ENCODE assay signal across 11 cellular contexts in the genomic region with DNA sequence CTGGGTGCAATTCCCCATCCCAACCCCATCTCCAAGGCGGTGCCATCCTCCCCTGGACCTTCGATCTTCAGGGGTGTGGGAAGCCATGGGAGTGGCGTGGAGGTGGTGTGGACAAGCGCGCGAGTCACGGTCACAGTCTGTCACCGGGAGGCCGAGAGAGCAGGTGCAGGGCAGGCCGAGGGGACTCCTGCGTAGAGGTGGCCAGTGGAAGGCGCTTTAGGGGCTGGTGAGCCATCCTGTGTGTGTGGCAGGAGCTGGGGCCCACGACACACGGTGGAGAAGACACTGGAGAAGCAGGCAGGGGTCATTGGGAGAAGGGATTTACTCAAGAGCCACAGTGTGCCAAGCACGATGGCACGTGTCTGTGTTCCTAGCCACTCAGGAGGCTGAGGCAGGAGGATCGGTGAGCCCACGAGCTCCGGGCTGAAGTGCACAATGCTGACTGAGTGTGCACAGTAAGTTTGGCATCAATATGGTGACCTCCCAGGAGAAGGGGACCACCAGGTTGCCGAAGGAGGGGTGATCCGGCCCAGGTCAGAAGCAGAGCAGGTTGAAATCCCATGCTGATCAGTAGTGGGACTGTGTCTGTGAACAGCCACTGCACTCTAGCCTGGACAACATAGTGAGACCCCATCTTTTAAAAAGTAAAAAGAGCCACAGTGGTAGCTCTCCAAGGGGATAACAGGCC.
DNase-seq lines count a peak whose midpoint lies in the region; FAIRE-seq and TF ChIP-seq lines count a peak whose summit lies in the region.
"Had no signal": no experiment of that assay in that cellular context is flagged by ENCODE, and none has a peak within 500 bp of the region (broad histone marks: within the 10 kb centered on the region; RNA-seq: fewer than 3 reads in every experiment).

No MANE protein-coding gene starts in this region.

- H3K4ac ChIP-seq in H1 (replicated peaks; ENCODE audit: insufficient read length, low read depth, low read length) = no peak overlapping the region
- H3K4ac ChIP-seq in neuronal stem cell (ENCODE audit: low read length) = no peak overlapping the region

- no peak overlapping the region for H3K14ac ChIP-seq in H1 (ENCODE audit: insufficient read length)
- H3K14ac ChIP-seq in neuronal stem cell (ENCODE audit: low read length) = peak overlapping the region; percentile 39

- CTCF ChIA-PET in H1 (lab: Charles Lee; ENCODE audit: partially characterized antibody) = interaction anchor here (1.2 kb wide), 1 partner anchor 55 kb away, joined by 3 read pairs; no protein-coding TSS in a partner anchor

- DNase-seq in Daoy (ENCODE audit: low read depth) (peak; percentile 3), H1 (ENCODE audit: low read depth in 1 of 2, low spot score in 2 of 2) (no peak), neuronal stem cell (ENCODE audit: low spot score) (no peak), hepatic stellate cell (ENCODE audit: low spot score) (no peak), ACHN (no peak), dermis blood vessel endothelial cell (no peak), Kasumi-1 (lab: John Stamatoyannopoulos, UW) (no peak)
- DNase-seq: CD4-positive, CD25-positive, alpha-beta regulatory T cell; DMS53 had no signal

- no peaks in the 10 kb centered on the region for H3K79me2 ChIP-seq in H1 (ENCODE audit: control insufficient read depth in 1 of 2, insufficient read depth in 2 of 2, low read length in 2 of 2)

- no peak overlapping the region for H4K5ac ChIP-seq in H1 (ENCODE audit: insufficient read length, low read depth, low read length)

- no peak overlapping the region for H2BK15ac ChIP-seq in H1 (ENCODE audit: low read length)
- no peak overlapping the region for H2BK15ac ChIP-seq in neuronal stem cell (ENCODE audit: low read length)

- no peak for TF ChIP-seq CTCF in H1 (IDR thresholded peaks at IDR 0.05; ENCODE audit: control extremely low read depth in 1 of 3, insufficient read depth in 1 of 3, low read depth in 1 of 3, low read length in 3 of 3)

- H3K9me3 ChIP-seq in BLaER1 (no peaks in the 10 kb centered on the region), H1 (ENCODE audit: insufficient read depth in 2 of 2, low read depth in 1 of 2, low read length in 1 of 2) (no peaks in the 10 kb centered on the region), neuronal stem cell (replicated peaks in 1 of 2; ENCODE audit: control insufficient read depth in 2 of 2, insufficient read depth in 1 of 2, low read depth in 1 of 2, low read length in 2 of 2) (peaks cover 0 to 4% of the 10 kb centered on the region in 2 donors)

- H3K36me3 ChIP-seq in BLaER1 (no peaks in the 10 kb centered on the region), H1 (ENCODE audit: control insufficient read depth in 2 of 4, insufficient read depth in 4 of 4, low read length in 3 of 4) (no peaks in the 10 kb centered on the region), neuronal stem cell (replicated peaks in 1 of 2; ENCODE audit: control insufficient read depth in 2 of 2, insufficient read depth in 2 of 2, low read length in 2 of 2) (no peaks in the 10 kb centered on the region)

- H3K56ac ChIP-seq in H1 (replicated peaks; ENCODE audit: insufficient read length, low read depth, low read length) = no peak overlapping the region

- no peak overlapping the region for H2BK20ac ChIP-seq in H1 (ENCODE audit: low read length)

- 93% methylated on average over 21 of the region's 21 CpGs; no CpG with 5 or more reads in 1 of the 2 experiments for WGBS in H1 (ENCODE audit: extremely low coverage in 1 of 2, insufficient coverage in 1 of 2, insufficient read length in 1 of 2, insufficient replicate concordance in 2 of 2, low coverage in 1 of 2, low lambda C conversion rate in 2 of 2, missing lambda C conversion rate in 1 of 2), 2 experiments
- no CpG with 5 or more reads among the region's 21 CpGs for WGBS in neuronal stem cell (ENCODE audit: extremely low coverage in 2 of 2, insufficient read length in 2 of 2, insufficient replicate concordance in 1 of 2), 2 donors

- TF ChIP-seq EP300 in H1 (IDR thresholded peaks at IDR 0.05; ENCODE audit: borderline replicate concordance in 1 of 2, low read depth in 2 of 2, low read length in 2 of 2) = no peak

- POLR2A ChIA-PET in H1 (lab: Charles Lee; ENCODE audit: partially characterized antibody) = no interaction called here

- no peak for FAIRE-seq in H1 (lab: Jason Lieb, UNC)
- FAIRE-seq: A549 had no signal

- H3K18ac ChIP-seq in H1 (ENCODE audit: extremely low read depth, low read length) (no peak overlapping the region), neuronal stem cell (ENCODE audit: low read length) (peak overlapping the region; percentile 77)

- H3K4me2 ChIP-seq in BLaER1 = peak overlapping the region; percentile 42
- H3K4me2 ChIP-seq in H1 (ENCODE audit: insufficient read depth in 1 of 2, low read depth in 2 of 2, low read length in 2 of 2) = no peak overlapping the region
- H3K4me2 ChIP-seq in neuronal stem cell (ENCODE audit: insufficient read depth, low read length, poor library complexity, severe bottlenecking) = no peak overlapping the region
- H3K4me2 ChIP-seq: A549 had no signal

- H3K23ac ChIP-seq in H1 (ENCODE audit: insufficient read length) (no peak overlapping the region), neuronal stem cell (ENCODE audit: low read depth, low read length, poor library complexity) (peak overlapping the region; percentile 59)

- H3K27me3 ChIP-seq in BLaER1 (no peaks in the 10 kb centered on the region), H1 (replicated peaks in 1 of 4; ENCODE audit: control insufficient read depth in 3 of 4, extremely low read depth in 1 of 4, insufficient read depth in 3 of 4, low read length in 3 of 4) (no peaks in the 10 kb centered on the region), neuronal stem cell (ENCODE audit: control insufficient read depth in 3 of 3, insufficient read depth in 3 of 3, low read depth in 1 of 3, low read length in 3 of 3) (no peaks in the 10 kb centered on the region)

- H2BK5ac ChIP-seq in H1 (ENCODE audit: low read depth, low read length) (no peak overlapping the region), neuronal stem cell (ENCODE audit: low read length) (no peak overlapping the region)

- H3K4me3 ChIP-seq in BLaER1 (no peak overlapping the region), H1 (ENCODE audit: extremely low read depth in 1 of 4, insufficient read depth in 2 of 4, low read depth in 3 of 4, low read length in 4 of 4) (no peak overlapping the region), neuronal stem cell (ENCODE audit: low read length in 2 of 2) (peak overlapping the region in 1 of 2 donors; percentile 21)
- H3K4me3 ChIP-seq: A549 had no signal

- H3K23me2 ChIP-seq in H1 (ENCODE audit: low read depth, low read length) = no peaks in the 10 kb centered on the region

- H2AK5ac ChIP-seq in H1 (ENCODE audit: low read depth, low read length) = 0 out of 2 replicates have a peak overlapping the region, but pooled peaks have one; percentile 39
- H2AK5ac ChIP-seq in neuronal stem cell (ENCODE audit: low read depth, low read length) = peak overlapping the region; percentile 73

- H2BK12ac ChIP-seq in H1 (ENCODE audit: low read depth, low read length) = no peak overlapping the region
- no peak overlapping the region for H2BK12ac ChIP-seq in neuronal stem cell (ENCODE audit: low read length)

- H3K4me1 ChIP-seq in BLaER1 = peaks cover 53% of the 10 kb centered on the region
- H3K4me1 ChIP-seq in H1 (replicated peaks in 1 of 4; ENCODE audit: control insufficient read depth in 3 of 4, insufficient read depth in 4 of 4, low read length in 3 of 4) = peaks cover 0 to 4% (median 0%) of the 10 kb centered on the region in 4 experiments; a peak in 2 of 7 replicates
- peaks cover 0 to 3% of the 10 kb centered on the region in 2 donors for H3K4me1 ChIP-seq in neuronal stem cell (ENCODE audit: control insufficient read depth in 2 of 2, insufficient read depth in 1 of 2, low read depth in 1 of 2, low read length in 2 of 2)
- H3K4me1 ChIP-seq: A549 had no signal

- H4K91ac ChIP-seq in H1 (replicated peaks; ENCODE audit: insufficient read length, low read length) (no peak overlapping the region), neuronal stem cell (ENCODE audit: low read depth, low read length, poor library complexity) (peak overlapping the region; percentile 12)

- H4K8ac ChIP-seq in H1 (ENCODE audit: extremely low read depth, insufficient read depth, low read length) (no peak overlapping the region), neuronal stem cell (ENCODE audit: low read depth, low read length) (no peak overlapping the region)

- H4K20me1 ChIP-seq in BLaER1 (peaks cover 17% of the 10 kb centered on the region; the same call in 1 of the 2 replicates), H1 (replicated peaks in 1 of 2; ENCODE audit: control insufficient read depth in 1 of 2, insufficient read depth in 2 of 2, low read length in 2 of 2) (peaks cover 0 to 2% of the 10 kb centered on the region in 2 experiments)

- no peak for TF ChIP-seq POLR2A in H1 (IDR thresholded peaks at IDR 0.05; ENCODE audit: control extremely low read depth in 1 of 2, low read depth in 2 of 2, low read length in 2 of 2)

- no peak overlapping the region for H3K27ac ChIP-seq in BLaER1
- no peak overlapping the region for H3K27ac ChIP-seq in H1 (ENCODE audit: low read depth, low read length)
- H3K27ac ChIP-seq in neuronal stem cell (replicated peaks; ENCODE audit: low read length) = no peak overlapping the region
- H3K27ac ChIP-seq: A549 had no signal

- TF ChIP-seq RAD21 in H1 (IDR thresholded peaks at IDR 0.05 in 1 of 2, conservative IDR thresholded peaks at IDR 0.05 in 1 of 2; ENCODE audit: low read depth in 2 of 2, low read length in 2 of 2) = no peak

- H2BK120ac ChIP-seq in H1 (replicated peaks; ENCODE audit: low read depth, low read length) (no peak overlapping the region), neuronal stem cell (ENCODE audit: low read depth, low read length) (no peak overlapping the region)

- H3K9ac ChIP-seq in BLaER1 (no peak overlapping the region), H1 (replicated peaks in 1 of 4; ENCODE audit: extremely low read depth in 1 of 4, low read depth in 3 of 4, low read length in 3 of 4) (no peak overlapping the region), neuronal stem cell (ENCODE audit: low read depth, low read length, poor library complexity) (peak overlapping the region; percentile 45)

- H2AFZ ChIP-seq in H1 (ENCODE audit: low read length) (no peak overlapping the region), neuronal stem cell (ENCODE audit: low read length) (no peak overlapping the region)

- no peaks in the 10 kb centered on the region for H3K79me1 ChIP-seq in H1 (ENCODE audit: low read depth, low read length)
- H3K79me1 ChIP-seq in neuronal stem cell (ENCODE audit: low read depth, low read length) = peaks cover 2% of the 10 kb centered on the region

- in situ Hi-C loops in ACHN (cut with HindIII; ENCODE audit: low pct_ligation_motif_present, low pct_unique_long_range_greater_than_20kb, low sequenced_read_pairs) = no loop called here

TF ChIP-seq in H1, 55 proteins besides CTCF, POLR2A, EP300 and RAD21 (continues in another document):
- TF ChIP-seq SUZ12 (IDR thresholded peaks at IDR 0.05; ENCODE audit: low read length) (no peak), SP4 (IDR thresholded peaks at IDR 0.05; ENCODE audit: low read length) (no peak), BCL11A (IDR thresholded peaks at IDR 0.05; ENCODE audit: low read depth in 2 of 2, low read length in 2 of 2) (no peak), POLR2AphosphoS5 (IDR thresholded peaks at IDR 0.05; ENCODE audit: low read depth, low read length) (no peak), BRCA1 (IDR thresholded peaks at IDR 0.05; ENCODE audit: low read depth, low read length) (no peak), CEBPB (IDR thresholded peaks at IDR 0.05; ENCODE audit: low read depth, low read length) (no peak)
